9 cellular contexts compared by ENCODE assay signal in the genomic region with DNA sequence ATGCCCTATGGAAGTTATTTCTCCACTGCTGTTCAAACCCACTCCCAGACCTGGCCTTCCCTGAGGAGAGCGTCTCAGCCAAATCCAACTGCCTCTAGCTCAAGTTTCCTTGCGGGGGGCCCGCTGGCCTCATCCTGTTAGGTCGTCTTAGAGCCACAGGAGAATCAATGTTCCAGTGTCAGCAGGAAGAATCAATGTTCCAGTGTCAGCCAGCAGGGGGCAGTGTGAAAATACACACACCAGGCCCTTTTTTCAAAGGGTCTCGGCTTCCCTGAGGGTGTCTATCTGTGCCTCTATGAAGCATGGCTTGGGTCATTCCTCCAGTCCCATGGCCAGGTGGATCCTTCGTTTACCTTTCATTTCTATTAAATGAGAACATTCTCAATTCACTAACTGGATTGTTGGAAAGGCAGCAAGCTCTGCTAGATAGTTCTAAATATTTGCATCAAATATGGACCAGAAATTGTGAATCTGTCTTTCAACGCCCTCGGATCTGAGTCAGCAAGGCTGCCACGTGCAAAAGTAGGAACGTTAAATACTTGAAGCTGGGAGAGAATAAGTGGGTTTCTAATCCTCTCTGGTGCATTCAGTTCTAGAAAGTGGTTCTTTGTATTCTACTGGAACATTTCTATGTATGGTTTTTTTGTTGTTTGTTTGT. TPM values are rescaled to one million over a fixed set of nuclear protein-coding genes. Genes with fewer than 3 reads are reported as not detected.
DNase-seq lines count a peak whose midpoint lies in the region; ATAC-seq and TF ChIP-seq lines count a peak whose summit lies in the region.
"Had no signal": no experiment of that assay in that cellular context is flagged by ENCODE, and none has a peak within 500 bp of the region (broad histone marks: within the 10 kb centered on the region; RNA-seq: fewer than 3 reads in every experiment).

No MANE protein-coding gene starts in this region.

- H3K27ac Mint-ChIP-seq in mesothelial cell of epicardium: no peak overlapping the region
- no peak overlapping the region for H3K27ac Mint-ChIP-seq in stimulated activated memory B cell treated with anti-CD40 and anti-IgM and Interleukin-4, amounts not matched to agents 10 μg/mL and 1 μg/mL and 100 μg/mL, for 72 hours

- DNase-seq in G401 (ENCODE audit: low spot score) (peak; percentile 37), LHCN-M2 (ENCODE audit: low read depth) (peak; percentile 23), mesothelial cell of epicardium (ENCODE audit: low spot score in 2 of 2, unreplicated experiment in 2 of 2) (peak; percentile 49 to 63), HPDE6-E6E7 (ENCODE audit: extremely low spot score) (no peak)
- peak; percentile 44 for DNase-seq in activated CD4-positive, CD25-positive, alpha-beta regulatory T cell treated with anti-CD3 and anti-CD28 coated beads, Interleukin-2, amount 50 U/mL, for 16 hours (ENCODE audit: low read depth, low spot score)
- peak; percentile 43 for DNase-seq in central memory CD4-positive, alpha-beta T cell

- ATAC-seq in stimulated activated memory B cell treated with anti-CD40 and anti-IgM and Interleukin-4, amounts not matched to agents 10 μg/mL and 1 μg/mL and 100 μg/mL, for 72 hours: peak; percentile 45
- no peak for ATAC-seq in HG03135 (IDR thresholded peaks at IDR 0.05; ENCODE audit: unreplicated experiment)

- TF ChIP-seq CTCF in mesothelial cell of epicardium (IDR thresholded peaks at IDR 0.05; ENCODE audit: unreplicated experiment): peak; percentile 92

- H3K27me3 Mint-ChIP-seq in mesothelial cell of epicardium (ENCODE audit: low read depth): peaks cover 33% of the 10 kb centered on the region
- H3K27me3 Mint-ChIP-seq in stimulated activated memory B cell treated with anti-CD40 and anti-IgM and Interleukin-4, amounts not matched to agents 10 μg/mL and 1 μg/mL and 100 μg/mL, for 72 hours: no peaks in the 10 kb centered on the region

- in situ Hi-C loops in G401 (cut with HindIII; ENCODE audit: low sequenced_read_pairs): no loop called here

- H3K36me3 Mint-ChIP-seq in mesothelial cell of epicardium: no peaks in the 10 kb centered on the region
- no peaks in the 10 kb centered on the region for H3K36me3 Mint-ChIP-seq in stimulated activated memory B cell treated with anti-CD40 and anti-IgM and Interleukin-4, amounts not matched to agents 10 μg/mL and 1 μg/mL and 100 μg/mL, for 72 hours

- H3K4me3 Mint-ChIP-seq in mesothelial cell of epicardium: no peak overlapping the region
- no peak overlapping the region for H3K4me3 Mint-ChIP-seq in stimulated activated memory B cell treated with anti-CD40 and anti-IgM and Interleukin-4, amounts not matched to agents 10 μg/mL and 1 μg/mL and 100 μg/mL, for 72 hours

- H3K4me1 Mint-ChIP-seq in mesothelial cell of epicardium: no peaks in the 10 kb centered on the region
- peaks cover 8% of the 10 kb centered on the region for H3K4me1 Mint-ChIP-seq in stimulated activated memory B cell treated with anti-CD40 and anti-IgM and Interleukin-4, amounts not matched to agents 10 μg/mL and 1 μg/mL and 100 μg/mL, for 72 hours

- no peaks in the 10 kb centered on the region for H3K9me3 Mint-ChIP-seq in mesothelial cell of epicardium
- H3K9me3 Mint-ChIP-seq in stimulated activated memory B cell treated with anti-CD40 and anti-IgM and Interleukin-4, amounts not matched to agents 10 μg/mL and 1 μg/mL and 100 μg/mL, for 72 hours: no peaks in the 10 kb centered on the region

RNA-seq across cellular contexts. Expression of gene PRND, which starts 19.2 kb away (rescaled TPM):
- total RNA-seq in G401 (2014; rRNA removed; shearing (Covaris generic)): not detected in 2 replicates
- total RNA-seq in LHCN-M2 (2014; rRNA removed): not detected in 2 replicates
- not detected for polyA plus RNA-seq in LHCN-M2 (2012)
- total RNA-seq in mesothelial cell of epicardium: 0.05 TPM in 1 of 3 replicates, not detected in the others
- polyA plus RNA-seq: aorta had no signal

RNA-seq across cellular contexts. Expression of gene PRNP, which starts 54.6 kb away (rescaled TPM):
- total RNA-seq in G401 (2014; rRNA removed; shearing (Covaris generic)): 57.6 and 77.4 TPM in 2 replicates
- 101 and 113 TPM in 2 replicates for total RNA-seq in LHCN-M2 (2014; rRNA removed)
- polyA plus RNA-seq in LHCN-M2 (2012): 44.0 TPM
- total RNA-seq in mesothelial cell of epicardium: 48.5 to 50.7 TPM (median 50.1 TPM) in 3 replicates
